Comparison of ENCODE assay signal across 8 cellular contexts in genomic region chr1:234893725-234894630, GRCh38.
DNase-seq lines count a peak whose midpoint lies in the region; ATAC-seq and TF ChIP-seq lines count a peak whose summit lies in the region.

No MANE protein-coding gene starts in this region.

- ATAC-seq in GM21619 (IDR thresholded peaks at IDR 0.05; ENCODE audit: unreplicated experiment) (no peak), HG02571 (IDR thresholded peaks at IDR 0.05; ENCODE audit: unreplicated experiment) (no peak)

- no peaks in the 10 kb centered on the region for H3K27me3 ChIP-seq in SK-N-SH (ENCODE audit: insufficient read depth)
- no peaks in the 10 kb centered on the region for H3K27me3 ChIP-seq in tibial artery

- H3K9ac ChIP-seq in SK-N-SH: no peak overlapping the region

- H3K4me1 ChIP-seq in SK-N-SH (ENCODE audit: control insufficient read depth in 1 of 2, insufficient read depth in 2 of 2, low read depth in 1 of 2, low read length in 1 of 2) (peaks cover under 1 to 2% of the 10 kb centered on the region in 2 experiments; a peak in 1 of 4 replicates), tibial artery (peaks cover 0 to 6% (median 2%) of the 10 kb centered on the region in 4 donors)

- no peak for TF ChIP-seq CTCF in SK-N-SH (IDR thresholded peaks at IDR 0.05)
- TF ChIP-seq CTCF in fibroblast of pulmonary artery (IDR thresholded peaks at IDR 0.05; ENCODE audit: low read length, missing control alignments): no peak
- TF ChIP-seq CTCF in tibial artery (IDR thresholded peaks at IDR 0.05): no peak

- no peak for TF ChIP-seq EP300 in SK-N-SH (IDR thresholded peaks at IDR 0.05; ENCODE audit: borderline replicate concordance in 1 of 2, low read depth in 1 of 2, low read length in 1 of 2)

- H3K27ac ChIP-seq in SK-N-SH (ENCODE audit: low read depth in 2 of 2, low read length in 1 of 2): no peak overlapping the region
- H3K27ac ChIP-seq in tibial artery: no peak overlapping the region

- WGBS in SK-N-SH (ENCODE audit: low lambda C conversion rate): 85% methylated on average over 11 of the region's 11 CpGs

- no peaks in the 10 kb centered on the region for H3K79me2 ChIP-seq in SK-N-SH (ENCODE audit: insufficient read depth)

- no peaks in the 10 kb centered on the region for H4K20me1 ChIP-seq in SK-N-SH (ENCODE audit: insufficient read depth)

- H3K9me3 ChIP-seq in SK-N-SH (no peaks in the 10 kb centered on the region), tibial artery (no peaks in the 10 kb centered on the region)

- H3K4me3 ChIP-seq in SK-N-SH (ENCODE audit: low read depth in 2 of 2, low read length in 1 of 2) (no peak overlapping the region), fibroblast of pulmonary artery (replicated peaks; ENCODE audit: low read depth, low read length) (no peak overlapping the region), tibial artery (no peak overlapping the region)

- H3F3A ChIP-seq in SK-N-SH (replicated peaks; ENCODE audit: insufficient read depth): no peaks in the 10 kb centered on the region

- POLR2A ChIA-PET in SK-N-SH (lab: Yijun Ruan, JAX): no interaction called here

- DNase-seq in stimulated activated naive CD4-positive, alpha-beta T cell treated with Interleukin-2 at 50 U/mL for 16 hours (lab: John Stamatoyannopoulos, UW): peak; percentile 53
- no peak for DNase-seq in stimulated activated naive CD4-positive, alpha-beta T cell (lab: John Stamatoyannopoulos, UW)
- DNase-seq in SK-N-SH (no peak), fibroblast of pulmonary artery (ENCODE audit: low read depth) (peak; percentile 58), tibial artery (no peak)
- DNase-seq in stimulated activated CD8-positive, alpha-beta memory T cell treated with anti-CD3 and anti-CD28 coated beads, Interleukin-4, amount 100 ng/mL, for 24 hours (ENCODE audit: low read depth): peak; percentile 20

- H3K9me2 ChIP-seq in SK-N-SH: no peaks in the 10 kb centered on the region

- intact Hi-C loops in tibial artery (cut with DNase I; ENCODE audit: low total_unique reads): no loop called here

- no peak overlapping the region; the same call in 1 of the 2 replicates for H2AFZ ChIP-seq in SK-N-SH (ENCODE audit: low read depth)

- no peaks in the 10 kb centered on the region for H3K36me3 ChIP-seq in SK-N-SH (replicated peaks in 1 of 2; ENCODE audit: control insufficient read depth in 1 of 2, insufficient read depth in 2 of 2, low read length in 1 of 2)
- no peaks in the 10 kb centered on the region for H3K36me3 ChIP-seq in tibial artery

- CTCF ChIA-PET in SK-N-SH (lab: Yijun Ruan, JAX): interaction anchor here (1.2 kb wide), 1 partner anchor 14 kb away, joined by 4 read pairs; no protein-coding TSS in a partner anchor

- TF ChIP-seq RAD21 in SK-N-SH (IDR thresholded peaks at IDR 0.05; ENCODE audit: low read length): no peak

- H3K4me2 ChIP-seq in SK-N-SH: no peak overlapping the region

TF ChIP-seq in SK-N-SH, 30 proteins besides CTCF, POLR2A, EP300 and RAD21:
- TF ChIP-seq FOSL2 (IDR thresholded peaks at IDR 0.05; ENCODE audit: borderline replicate concordance, low read depth) (peak; percentile 52; the same call in 1 of the 2 replicates), CHD2 (IDR thresholded peaks at IDR 0.05; ENCODE audit: low read length, partially characterized antibody) (no peak), TEAD4 (IDR thresholded peaks at IDR 0.05; ENCODE audit: borderline replicate concordance, insufficient read depth) (no peak)

Comparison
In these comparisons a context has a peak if more than half of its experiments do, and no peak if none do; other contexts are left out.
1. DNase-seq: peak in stimulated activated naive CD4-positive, alpha-beta T cell treated with Interleukin-2 at 50 U/mL for 16 hours (single experiment), fibroblast of pulmonary artery (single experiment) and stimulated activated CD8-positive, alpha-beta memory T cell treated with anti-CD3 and anti-CD28 coated beads, Interleukin-4, amount 100 ng/mL, for 24 hours (single experiment); none in stimulated activated naive CD4-positive, alpha-beta T cell (0 of 6), SK-N-SH (single experiment) and tibial artery (0 of 2).